In the genomic region with DNA sequence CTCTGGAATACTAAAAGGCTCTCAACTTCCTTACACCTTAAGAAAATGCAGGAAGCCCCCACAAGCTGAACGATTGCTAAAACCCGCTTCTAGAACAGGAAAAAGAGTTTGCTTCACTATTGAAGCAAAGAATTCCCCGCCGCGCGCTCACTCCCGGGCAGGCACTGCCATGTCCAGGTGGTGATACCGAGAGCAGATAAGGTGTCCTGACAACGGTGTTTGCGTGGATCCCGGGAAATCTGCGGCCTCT, we compare ENCODE assay signal across 8 cellular contexts. TPM values are rescaled to one million over a fixed set of nuclear protein-coding genes. Genes with fewer than 3 reads are reported as not detected.
A peak's percentile ranks its signal among the peaks of the same experiment; 100 is the strongest.
DNase-seq lines count a peak whose midpoint lies in the region; ATAC-seq and TF ChIP-seq lines count a peak whose summit lies in the region.

No MANE protein-coding gene starts in this region.

- peak overlapping the region; percentile 99 for H3K4me2 ChIP-seq in smooth muscle cell

- H3K4me3 ChIP-seq in GM12864 (ENCODE audit: low read depth, low read length) (peak overlapping the region; percentile 90), iPS DF 6.9 (ENCODE audit: low read length) (peak overlapping the region; percentile 80; the same call in 1 of the 2 replicates), smooth muscle cell (peak overlapping the region; percentile 79)

- CTCF ChIA-PET in activated naive CD4-positive, alpha-beta T cell treated with anti-CD3 and anti-CD28 coated beads, Interleukin-2, amount 10 ng/mL, durations not matched to agents 7 days and 5 days (lab: Charles Lee), result interaction anchor here (0.9 to 3.7 kb wide), 3 partner anchors 35 to 198 kb away, joined by 3 to 16 read pairs (median 4); no protein-coding TSS in a partner anchor

- peak overlapping the region; percentile 76 for H3K4me3 Mint-ChIP-seq in activated naive CD4-positive, alpha-beta T cell treated with anti-CD3 and anti-CD28 coated beads, Interleukin-2, amount 10 ng/mL, durations not matched to agents 7 days and 5 days

- H3K27ac Mint-ChIP-seq in activated naive CD4-positive, alpha-beta T cell treated with anti-CD3 and anti-CD28 coated beads, Interleukin-2, amount 10 ng/mL, durations not matched to agents 7 days and 5 days, result peak overlapping the region; percentile 69

- TF ChIP-seq CTCF in GM12864 (IDR thresholded peaks at IDR 0.05; ENCODE audit: low read depth, low read length, missing control alignments) (no peak), smooth muscle cell (IDR thresholded peaks at IDR 0.05; ENCODE audit: borderline replicate concordance, insufficient read depth, poor library complexity, severe bottlenecking) (no peak)

- H3K79me2 ChIP-seq in smooth muscle cell (ENCODE audit: low read depth), result no peaks in the 10 kb centered on the region

- no peak overlapping the region for H3K9ac ChIP-seq in smooth muscle cell (ENCODE audit: low read depth)

- H3K27me3 Mint-ChIP-seq in activated naive CD4-positive, alpha-beta T cell treated with anti-CD3 and anti-CD28 coated beads, Interleukin-2, amount 10 ng/mL, durations not matched to agents 7 days and 5 days, result peaks cover 69% of the 10 kb centered on the region

- no peaks in the 10 kb centered on the region for H3K9me3 Mint-ChIP-seq in activated naive CD4-positive, alpha-beta T cell treated with anti-CD3 and anti-CD28 coated beads, Interleukin-2, amount 10 ng/mL, durations not matched to agents 7 days and 5 days

- H3K36me3 ChIP-seq in iPS DF 6.9 (ENCODE audit: control insufficient read depth, insufficient read depth, low read length), result no peaks in the 10 kb centered on the region
- H3K36me3 ChIP-seq in smooth muscle cell (ENCODE audit: low read depth), result no peaks in the 10 kb centered on the region

- peaks cover 27% of the 10 kb centered on the region for H3K4me1 Mint-ChIP-seq in activated naive CD4-positive, alpha-beta T cell treated with anti-CD3 and anti-CD28 coated beads, Interleukin-2, amount 10 ng/mL, durations not matched to agents 7 days and 5 days

- no peaks in the 10 kb centered on the region for H3K9me3 ChIP-seq in iPS DF 6.9 (ENCODE audit: control insufficient read depth, insufficient read depth, low read length)
- no peaks in the 10 kb centered on the region for H3K9me3 ChIP-seq in smooth muscle cell (replicated peaks; ENCODE audit: low read depth)

- peaks cover 2% of the 10 kb centered on the region for H3K36me3 Mint-ChIP-seq in activated naive CD4-positive, alpha-beta T cell treated with anti-CD3 and anti-CD28 coated beads, Interleukin-2, amount 10 ng/mL, durations not matched to agents 7 days and 5 days

- DNase-seq in GM12864 (ENCODE audit: low read depth), result no peak
- DNase-seq in activated naive CD4-positive, alpha-beta T cell treated with anti-CD3 and anti-CD28 coated beads, Interleukin-2, amount 10 ng/mL, durations not matched to agents 7 days and 5 days, result no peak
- DNase-seq in iPS DF 6.9 (ENCODE audit: low read depth, low spot score), result no peak
- no peak for DNase-seq in smooth muscle cell (lab: John Stamatoyannopoulos, UW; ENCODE audit: unreplicated experiment)
- DNase-seq in globus pallidus (ENCODE audit: low spot score), result no peak
- no peak for DNase-seq in NCI-H226

- H4K20me1 ChIP-seq in smooth muscle cell (ENCODE audit: low read depth), result no peaks in the 10 kb centered on the region

- ATAC-seq in HG03354 (IDR thresholded peaks at IDR 0.05; ENCODE audit: poor library complexity, severe bottlenecking, unreplicated experiment) (peak; percentile 5), HG03139 (IDR thresholded peaks at IDR 0.05; ENCODE audit: unreplicated experiment) (no peak)

- H3K4me1 ChIP-seq in iPS DF 6.9 (ENCODE audit: control insufficient read depth, insufficient read depth, low read length) (peaks cover 6% of the 10 kb centered on the region), smooth muscle cell (ENCODE audit: low read depth) (peaks cover 24% of the 10 kb centered on the region)

- H2AFZ ChIP-seq in smooth muscle cell (ENCODE audit: low read depth), result peak overlapping the region; percentile 84

- no CpG with 5 or more reads among the region's 12 CpGs for WGBS in iPS DF 6.9 (ENCODE audit: insufficient coverage, insufficient read length)
- 4% methylated on average over 12 of the region's 12 CpGs for WGBS in smooth muscle cell (ENCODE audit: low lambda C conversion rate)

- H3K27ac ChIP-seq in iPS DF 6.9 (ENCODE audit: low read length) (no peak overlapping the region), smooth muscle cell (ENCODE audit: low read depth) (no peak overlapping the region)

- no peaks in the 10 kb centered on the region for H3F3A ChIP-seq in smooth muscle cell (ENCODE audit: low read depth)

- H3K27me3 ChIP-seq in iPS DF 6.9 (ENCODE audit: control insufficient read depth, insufficient read depth, low read length) (peaks cover 7% of the 10 kb centered on the region; the same call in 1 of the 2 replicates), smooth muscle cell (ENCODE audit: low read depth) (peaks cover 93% of the 10 kb centered on the region)

RNA-seq across cellular contexts. Expression of a gene that starts 1.1 kb away (rescaled TPM):
- 2.7 and 3.5 TPM in 2 replicates for total RNA-seq in smooth muscle cell
- polyA plus RNA-seq in smooth muscle cell, result 1.2 and 1.9 TPM in 2 replicates

RNA-seq across cellular contexts. Expression of a gene that starts 22.0 kb away (rescaled TPM):
- 10.7 and 24.2 TPM in 2 replicates for total RNA-seq in smooth muscle cell
- 5.2 and 9.0 TPM in 2 replicates for polyA plus RNA-seq in smooth muscle cell

RNA-seq across cellular contexts. Expression of a gene that starts 58.4 kb away (rescaled TPM):
- 130 and 131 TPM in 2 replicates for total RNA-seq in smooth muscle cell
- polyA plus RNA-seq in smooth muscle cell, result 65.7 and 85.5 TPM in 2 replicates
